Comparison of ENCODE assay signal across 1 cellular context in the genomic region with DNA sequence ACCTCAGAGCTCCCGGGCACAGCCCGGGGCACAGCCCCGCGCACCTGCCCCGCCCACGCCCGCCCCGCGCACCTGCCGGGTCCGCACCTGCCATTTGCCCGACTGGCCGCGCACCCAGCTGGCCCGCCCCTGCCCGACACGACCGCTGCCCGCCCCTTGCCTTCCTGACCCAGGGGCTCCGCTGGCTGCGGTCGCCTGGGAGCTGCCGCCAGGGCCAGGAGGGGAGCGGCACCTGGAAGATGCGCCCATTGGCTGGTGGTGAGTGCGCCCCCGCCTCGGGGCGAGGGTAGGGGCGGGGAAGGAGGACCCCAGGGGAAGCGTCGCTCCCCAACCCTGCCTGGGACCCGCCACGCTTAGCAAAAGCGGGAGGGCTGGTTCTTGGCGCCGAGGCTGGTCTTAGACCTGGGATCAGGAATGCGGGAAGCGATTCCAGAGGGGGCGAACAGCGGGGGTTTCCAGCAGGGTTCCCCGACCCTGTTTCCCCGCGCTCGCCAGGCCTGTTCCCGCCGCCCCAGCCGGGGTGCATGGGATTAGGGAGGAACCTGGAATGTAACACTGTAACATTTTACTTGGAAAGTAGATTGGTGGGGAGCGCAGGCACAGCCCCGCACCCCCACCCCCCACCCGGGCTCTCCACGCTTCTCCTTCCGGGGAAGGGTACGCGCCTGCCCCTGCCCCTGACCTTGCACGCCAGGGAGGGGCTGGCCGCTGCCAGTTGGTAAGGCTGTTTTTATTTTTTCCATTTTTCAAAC.
A peak's percentile ranks its signal among the peaks of the same experiment; 100 is the strongest.
TF ChIP-seq lines count a peak whose summit lies in the region.

A gene with protein sequence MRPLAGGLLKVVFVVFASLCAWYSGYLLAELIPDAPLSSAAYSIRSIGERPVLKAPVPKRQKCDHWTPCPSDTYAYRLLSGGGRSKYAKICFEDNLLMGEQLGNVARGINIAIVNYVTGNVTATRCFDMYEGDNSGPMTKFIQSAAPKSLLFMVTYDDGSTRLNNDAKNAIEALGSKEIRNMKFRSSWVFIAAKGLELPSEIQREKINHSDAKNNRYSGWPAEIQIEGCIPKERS (plus strand): TSS at position 161 of the 752 bp plus-strand sequence. CDS start 79 bp downstream, at position 240.

TF ChIP-seq in HepG2, 621 proteins besides CTCF, POLR2A, EP300 and RAD21 (continued from another document):
- TF ChIP-seq ZNF768 (CRISPR knock-in tag; IDR thresholded peaks at IDR 0.05) = peak; percentile 48; the same call in 1 of the 2 replicates
- TF ChIP-seq, protein P1, sequence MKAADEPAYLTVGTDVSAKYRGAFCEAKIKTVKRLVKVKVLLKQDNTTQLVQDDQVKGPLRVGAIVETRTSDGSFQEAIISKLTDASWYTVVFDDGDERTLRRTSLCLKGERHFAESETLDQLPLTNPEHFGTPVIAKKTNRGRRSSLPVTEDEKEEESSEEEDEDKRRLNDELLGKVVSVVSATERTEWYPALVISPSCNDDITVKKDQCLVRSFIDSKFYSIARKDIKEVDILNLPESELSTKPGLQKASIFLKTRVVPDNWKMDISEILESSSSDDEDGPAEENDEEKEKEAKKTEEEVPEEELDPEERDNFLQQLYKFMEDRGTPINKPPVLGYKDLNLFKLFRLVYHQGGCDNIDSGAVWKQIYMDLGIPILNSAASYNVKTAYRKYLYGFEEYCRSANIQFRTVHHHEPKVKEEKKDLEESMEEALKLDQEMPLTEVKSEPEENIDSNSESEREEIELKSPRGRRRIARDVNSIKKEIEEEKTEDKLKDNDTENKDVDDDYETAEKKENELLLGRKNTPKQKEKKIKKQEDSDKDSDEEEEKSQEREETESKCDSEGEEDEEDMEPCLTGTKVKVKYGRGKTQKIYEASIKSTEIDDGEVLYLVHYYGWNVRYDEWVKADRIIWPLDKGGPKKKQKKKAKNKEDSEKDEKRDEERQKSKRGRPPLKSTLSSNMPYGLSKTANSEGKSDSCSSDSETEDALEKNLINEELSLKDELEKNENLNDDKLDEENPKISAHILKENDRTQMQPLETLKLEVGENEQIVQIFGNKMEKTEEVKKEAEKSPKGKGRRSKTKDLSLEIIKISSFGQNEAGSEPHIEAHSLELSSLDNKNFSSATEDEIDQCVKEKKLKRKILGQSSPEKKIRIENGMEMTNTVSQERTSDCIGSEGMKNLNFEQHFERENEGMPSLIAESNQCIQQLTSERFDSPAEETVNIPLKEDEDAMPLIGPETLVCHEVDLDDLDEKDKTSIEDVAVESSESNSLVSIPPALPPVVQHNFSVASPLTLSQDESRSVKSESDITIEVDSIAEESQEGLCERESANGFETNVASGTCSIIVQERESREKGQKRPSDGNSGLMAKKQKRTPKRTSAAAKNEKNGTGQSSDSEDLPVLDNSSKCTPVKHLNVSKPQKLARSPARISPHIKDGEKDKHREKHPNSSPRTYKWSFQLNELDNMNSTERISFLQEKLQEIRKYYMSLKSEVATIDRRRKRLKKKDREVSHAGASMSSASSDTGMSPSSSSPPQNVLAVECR (CRISPR knock-in tag; IDR thresholded peaks at IDR 0.05; ENCODE audit: borderline replicate concordance) = peak; percentile 43; the same call in 1 of the 2 replicates
